In the genomic region with DNA sequence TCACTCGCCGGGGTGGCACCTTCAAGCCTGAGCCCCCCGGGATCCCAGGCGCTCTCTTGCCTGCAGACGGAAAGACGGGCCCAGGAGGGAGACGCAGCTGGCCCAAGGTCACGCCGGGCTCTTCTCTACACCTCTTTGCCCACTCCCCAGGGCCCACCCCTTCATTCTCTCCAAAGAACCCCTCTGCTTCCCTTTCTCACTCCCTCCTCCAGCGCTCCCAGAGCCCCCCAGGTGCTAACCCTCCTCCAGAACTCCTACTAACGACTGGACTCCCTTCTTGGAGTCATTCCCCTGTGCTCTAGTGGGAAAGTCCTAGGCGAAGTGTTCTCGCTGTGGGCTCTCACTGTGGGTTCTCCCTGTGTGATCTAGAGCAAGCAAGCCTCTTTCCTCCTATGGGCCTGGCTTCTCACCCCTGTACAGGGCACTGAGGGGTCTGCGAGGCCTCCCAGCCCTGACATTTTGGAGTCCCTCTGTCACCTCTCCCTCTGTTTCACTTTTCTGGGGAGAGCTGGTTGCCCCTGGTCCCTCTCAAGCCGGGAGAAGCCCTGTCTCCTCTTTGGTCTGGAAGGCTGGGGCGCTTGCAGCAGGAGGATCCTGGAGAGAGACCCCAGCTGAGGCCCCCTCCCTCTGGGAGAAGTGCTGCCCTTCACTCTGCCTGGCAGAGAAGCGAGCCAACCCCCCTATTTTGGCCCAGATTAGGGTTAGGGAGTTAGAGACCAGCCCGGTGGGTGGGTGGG, we compare ENCODE assay signal across 8 cellular contexts. TPM values are rescaled to one million over a fixed set of nuclear protein-coding genes. Genes with fewer than 3 reads are reported as not detected.
DNase-seq lines count a peak whose midpoint lies in the region; ATAC-seq and TF ChIP-seq lines count a peak whose summit lies in the region.

No MANE protein-coding gene starts in this region.

- H3K27ac ChIP-seq in HCT116 (ENCODE audit: low read depth, low read length) = peak overlapping the region; percentile 74; the same call in 1 of the 2 replicates
- H3K27ac ChIP-seq in SK-N-MC = no peak overlapping the region
- H3K27ac ChIP-seq in fibroblast of lung (ENCODE audit: insufficient read depth, low read length) = peak overlapping the region; percentile 28

- H3K36me3 ChIP-seq in HCT116 (ENCODE audit: control insufficient read depth in 1 of 2, insufficient read depth in 2 of 2, low read length in 2 of 2) = no peaks in the 10 kb centered on the region
- H3K36me3 ChIP-seq in SK-N-MC (ENCODE audit: insufficient read depth, low read length) = peaks cover 7% of the 10 kb centered on the region; the same call in 1 of the 2 replicates
- H3K36me3 ChIP-seq in fibroblast of lung (ENCODE audit: control insufficient read depth, insufficient read depth, low read length) = peaks cover 3% of the 10 kb centered on the region

- no peaks in the 10 kb centered on the region for H3K27me3 ChIP-seq in HCT116 (ENCODE audit: insufficient read depth, low read length)
- no peaks in the 10 kb centered on the region for H3K27me3 ChIP-seq in fibroblast of lung (ENCODE audit: control insufficient read depth, insufficient read depth, low read length)

- TF ChIP-seq POLR2A in HCT116 (IDR thresholded peaks at IDR 0.05; ENCODE audit: borderline replicate concordance, extremely low read depth, insufficient read depth, insufficient read length) = no peak

- RAD21 ChIA-PET in HCT116 (lab: Charles Lee; ENCODE audit: low non-redundant PET in 1 of 2, low total read pairs in 2 of 2, uncharacterized antibody in 2 of 2, unreplicated experiment in 2 of 2) = interaction anchor here in 1 of 2 experiments (0.6 kb wide), 1 partner anchor 88 kb away, joined by 3 read pairs; no protein-coding TSS in a partner anchor

- H3K9ac ChIP-seq in HCT116 (ENCODE audit: low read length) (peak overlapping the region; percentile 82), SK-N-MC (ENCODE audit: insufficient read length) (peak overlapping the region; percentile 66), fibroblast of lung (ENCODE audit: insufficient read depth, low read length) (peak overlapping the region; percentile 65)

- ATAC-seq in HCT116 = no peak
- no peak for ATAC-seq in left lobe of liver
- no peak for ATAC-seq in HG02798 (IDR thresholded peaks at IDR 0.05; ENCODE audit: poor library complexity, unreplicated experiment)

- TF ChIP-seq RAD21 in HCT116 (IDR thresholded peaks at IDR 0.05; ENCODE audit: low read depth) = no peak

- CTCF ChIA-PET in HCT116 (lab: Charles Lee) = interaction anchor here (1.1 kb wide), 1 partner anchor 92 kb away, joined by 3 read pairs; no protein-coding TSS in a partner anchor

- intact Hi-C loops in HCT116 (cut with micrococcal nuclease) = loop anchor here (5.0 kb wide), 1 partner anchor 499 kb away; no protein-coding TSS in a partner anchor

- H3K79me2 ChIP-seq in HCT116 (ENCODE audit: insufficient read depth, low read length) = peaks cover 6% of the 10 kb centered on the region; the same call in 1 of the 2 replicates
- H3K79me2 ChIP-seq in fibroblast of lung (ENCODE audit: control insufficient read depth, insufficient read depth, low read length) = peaks cover 30% of the 10 kb centered on the region

- POLR2A ChIA-PET in HCT116 (lab: Charles Lee) = no interaction called here

- peaks cover 23 to 52% of the 10 kb centered on the region in 2 experiments for H3K4me1 ChIP-seq in HCT116 (ENCODE audit: control insufficient read depth in 1 of 2, insufficient read depth in 2 of 2, low read length in 2 of 2)
- peaks cover 19% of the 10 kb centered on the region for H3K4me1 ChIP-seq in fibroblast of lung (ENCODE audit: control insufficient read depth, extremely low read depth, insufficient read depth, low read length)

- no TSS peak for BruUV-seq in HCT116 (replicated peaks; lab: Mats Ljungman, UMichigan)

- H3K4me3 ChIP-seq in HCT116 (replicated peaks in 1 of 2; ENCODE audit: low read depth in 1 of 2, low read length in 2 of 2) (peak overlapping the region; percentile 69 to 78), SK-N-MC (peak overlapping the region; percentile 77), fibroblast of lung (replicated peaks in 1 of 4; ENCODE audit: control extremely low read depth in 1 of 4, insufficient read depth in 1 of 4, low read depth in 3 of 4, low read length in 4 of 4) (peak overlapping the region; percentile 65 to 85 (median 78)), retinal pigment epithelial cell (ENCODE audit: low read length) (peak overlapping the region; percentile 60)

- H3K4me2 ChIP-seq in HCT116 (ENCODE audit: low read length) = peak overlapping the region; percentile 96
- peak overlapping the region; percentile 98 for H3K4me2 ChIP-seq in fibroblast of lung (ENCODE audit: extremely low read depth, insufficient read depth, low read length)

- H3K9me2 ChIP-seq in HCT116 (ENCODE audit: insufficient read depth) = no peaks in the 10 kb centered on the region

- no peaks in the 10 kb centered on the region for H4K20me1 ChIP-seq in HCT116 (ENCODE audit: insufficient read depth)
- H4K20me1 ChIP-seq in fibroblast of lung (ENCODE audit: control insufficient read depth, extremely low read depth, insufficient read depth, low read length) = no peaks in the 10 kb centered on the region

- TF ChIP-seq CTCF in HCT116 (IDR thresholded peaks at IDR 0.05 in 2 of 3, conservative IDR thresholded peaks at IDR 0.05 in 1 of 3; ENCODE audit: borderline replicate concordance in 1 of 3, insufficient read depth in 1 of 3, low read depth in 2 of 3, low read length in 2 of 3) (no peak), fibroblast of lung (conservative IDR thresholded peaks at IDR 0.05 in 1 of 2, IDR thresholded peaks at IDR 0.05 in 1 of 2; ENCODE audit: low read depth in 1 of 2, low read length in 2 of 2) (no peak), retinal pigment epithelial cell (conservative IDR thresholded peaks at IDR 0.05; ENCODE audit: low read depth, low read length) (no peak)

- H3K9me3 ChIP-seq in HCT116 (ENCODE audit: control insufficient read depth in 1 of 2, insufficient read depth in 1 of 2, low read depth in 1 of 2, low read length in 2 of 2) = no peaks in the 10 kb centered on the region
- H3K9me3 ChIP-seq in SK-N-MC (ENCODE audit: low read depth, low read length) = no peaks in the 10 kb centered on the region
- no peaks in the 10 kb centered on the region for H3K9me3 ChIP-seq in fibroblast of lung (ENCODE audit: control insufficient read depth, insufficient read depth, low read depth, low read length)

- DNase-seq in HCT116 (ENCODE audit: low read depth, low spot score) = no peak
- no peak for DNase-seq in SK-N-MC (ENCODE audit: low read depth, low spot score)
- no peak for DNase-seq in fibroblast of lung (ENCODE audit: low read depth in 2 of 2)
- DNase-seq in retinal pigment epithelial cell (ENCODE audit: low read depth) = no peak
- no peak for DNase-seq in COLO668 (lab: John Stamatoyannopoulos, UW; ENCODE audit: unreplicated experiment)
- no peak for DNase-seq in left lobe of liver (ENCODE audit: low spot score)
- no peak for DNase-seq in foreskin melanocyte

- H2AFZ ChIP-seq in HCT116 (ENCODE audit: low read depth, low read length, poor library complexity, severe bottlenecking) = no peak overlapping the region
- H2AFZ ChIP-seq in fibroblast of lung (ENCODE audit: low read length) = peak overlapping the region; percentile 31

TF ChIP-seq in HCT116, 20 proteins besides CTCF, POLR2A, EP300 and RAD21:
- TF ChIP-seq YY1 (IDR thresholded peaks at IDR 0.05; ENCODE audit: extremely low read depth, insufficient replicate concordance, low read depth, low read length) (no peak), REST (IDR thresholded peaks at IDR 0.05; ENCODE audit: low read depth) (no peak)

RNA-seq across cellular contexts. Expression of gene OAF, which starts 0.9 kb away (rescaled TPM):
- 32.3 TPM for total RNA-seq in HCT116 (2021; ENCODE audit: unreplicated experiment)
- 24.3 and 26.3 TPM in 2 replicates for polyA plus RNA-seq in HCT116 (2012)
- 16.7 and 20.0 TPM in 2 replicates for total RNA-seq in fibroblast of lung
- 22.7 and 27.5 TPM in 2 replicates for polyA plus RNA-seq in fibroblast of lung
- polyA plus RNA-seq in fibroblast of lung (2012) = 30.1 and 37.0 TPM in 2 replicates
- 28.5 and 32.3 TPM in 2 replicates for polyA minus RNA-seq in fibroblast of lung (ENCODE audit: low replicate concordance)
- total RNA-seq in left lobe of liver = 345 TPM

RNA-seq across cellular contexts. Expression of gene POU2F3, which starts 28.2 kb away (rescaled TPM):
- 0.15 TPM for total RNA-seq in HCT116 (2021; ENCODE audit: unreplicated experiment)
- 0.12 and 0.26 TPM in 2 replicates for polyA plus RNA-seq in HCT116 (2012)
- total RNA-seq in fibroblast of lung = not detected in 2 replicates
- 0.23 TPM in 1 of 2 replicates, not detected in the other for polyA plus RNA-seq in fibroblast of lung
- polyA plus RNA-seq in fibroblast of lung (2012) = 0.23 TPM in 1 of 2 replicates, not detected in the other
- polyA minus RNA-seq in fibroblast of lung (ENCODE audit: low replicate concordance) = 1.4 TPM in 1 of 2 replicates, not detected in the other
- not detected for total RNA-seq in left lobe of liver

Comparison
In these comparisons a context has a peak if more than half of its experiments do, and no peak if none do; other contexts are left out.
1. RNA of gene OAF, which starts 0.9 kb away (total RNA-seq): 345 TPM in left lobe of liver (single experiment); 32.3 TPM in HCT116 (single experiment) and 16.7 to 20.0 TPM in fibroblast of lung; every median in the first group is over 10 times any median in the second.
2. Peak in every context shown above with its lines, with median percentiles within 50 percentile points of each other: H3K4me3 ChIP-seq and H3K9ac ChIP-seq.